1 cellular context compared by ENCODE assay signal in the genomic region with DNA sequence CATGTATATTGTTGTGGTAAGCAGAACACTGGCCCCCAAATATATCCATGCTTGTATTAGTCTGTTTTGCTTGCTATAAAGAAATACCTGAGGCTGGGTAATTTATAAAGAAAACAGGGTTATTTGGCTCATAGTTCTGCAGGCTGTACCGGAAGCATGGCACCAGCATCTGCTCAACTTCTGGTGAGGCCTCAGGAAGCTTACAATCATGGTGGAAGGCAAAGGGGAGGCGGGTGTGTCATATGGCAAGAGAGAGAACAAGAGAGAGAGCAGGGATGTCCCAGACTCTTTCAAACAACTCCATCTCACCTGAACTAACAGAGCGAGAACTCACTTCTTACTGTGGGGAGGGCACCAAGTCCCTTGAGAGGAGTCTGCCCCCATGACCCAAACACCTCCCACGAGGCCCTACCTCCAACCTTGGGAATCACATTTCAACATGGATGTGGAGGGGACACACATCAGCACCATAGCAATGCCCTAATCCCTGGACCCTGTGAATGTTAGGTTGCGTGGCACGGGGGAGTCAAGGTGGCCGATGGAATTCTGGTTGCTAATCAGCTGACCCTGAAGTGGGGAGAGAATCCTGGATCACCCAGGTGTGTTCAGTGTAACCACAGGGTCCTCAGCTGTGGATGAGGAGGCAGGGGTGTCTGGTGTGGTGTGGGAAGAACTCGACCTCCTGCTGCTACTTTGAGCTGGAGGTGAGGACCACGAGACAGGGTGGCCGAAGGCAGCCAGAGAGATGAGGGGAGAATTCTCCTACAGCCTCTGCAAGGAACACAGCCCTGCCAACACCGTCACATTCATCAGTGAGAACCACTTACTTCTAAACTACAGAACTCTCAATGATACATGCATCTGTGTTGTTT.
TF ChIP-seq lines count a peak whose summit lies in the region.

No MANE protein-coding gene starts in this region.

TF ChIP-seq in IMR-90, 13 proteins besides CTCF, POLR2A, EP300 and RAD21 (continued from another document):
- TF ChIP-seq, protein P1, sequence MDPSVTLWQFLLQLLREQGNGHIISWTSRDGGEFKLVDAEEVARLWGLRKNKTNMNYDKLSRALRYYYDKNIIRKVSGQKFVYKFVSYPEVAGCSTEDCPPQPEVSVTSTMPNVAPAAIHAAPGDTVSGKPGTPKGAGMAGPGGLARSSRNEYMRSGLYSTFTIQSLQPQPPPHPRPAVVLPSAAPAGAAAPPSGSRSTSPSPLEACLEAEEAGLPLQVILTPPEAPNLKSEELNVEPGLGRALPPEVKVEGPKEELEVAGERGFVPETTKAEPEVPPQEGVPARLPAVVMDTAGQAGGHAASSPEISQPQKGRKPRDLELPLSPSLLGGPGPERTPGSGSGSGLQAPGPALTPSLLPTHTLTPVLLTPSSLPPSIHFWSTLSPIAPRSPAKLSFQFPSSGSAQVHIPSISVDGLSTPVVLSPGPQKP (IDR thresholded peaks at IDR 0.05; ENCODE audit: borderline replicate concordance, low read depth, low read length), result no peak
- no peak for TF ChIP-seq BHLHE40 (IDR thresholded peaks at IDR 0.05; ENCODE audit: low read depth, low read length)
- TF ChIP-seq SMC3 (IDR thresholded peaks at IDR 0.05; ENCODE audit: low read depth, low read length), result no peak
- TF ChIP-seq MXI1 (IDR thresholded peaks at IDR 0.05; ENCODE audit: borderline replicate concordance, low read depth, low read length), result no peak
- TF ChIP-seq NFE2L2 (IDR thresholded peaks at IDR 0.05; ENCODE audit: low read depth, low read length), result no peak
- TF ChIP-seq MAZ (IDR thresholded peaks at IDR 0.05; ENCODE audit: borderline replicate concordance, low read depth, low read length), result no peak
- no peak for TF ChIP-seq RFX5 (IDR thresholded peaks at IDR 0.05; ENCODE audit: low read depth, low read length)
TF ChIP-seq in IMR-90: peak in this region for 0.
